9 cellular contexts compared by ENCODE assay signal in the genomic region with DNA sequence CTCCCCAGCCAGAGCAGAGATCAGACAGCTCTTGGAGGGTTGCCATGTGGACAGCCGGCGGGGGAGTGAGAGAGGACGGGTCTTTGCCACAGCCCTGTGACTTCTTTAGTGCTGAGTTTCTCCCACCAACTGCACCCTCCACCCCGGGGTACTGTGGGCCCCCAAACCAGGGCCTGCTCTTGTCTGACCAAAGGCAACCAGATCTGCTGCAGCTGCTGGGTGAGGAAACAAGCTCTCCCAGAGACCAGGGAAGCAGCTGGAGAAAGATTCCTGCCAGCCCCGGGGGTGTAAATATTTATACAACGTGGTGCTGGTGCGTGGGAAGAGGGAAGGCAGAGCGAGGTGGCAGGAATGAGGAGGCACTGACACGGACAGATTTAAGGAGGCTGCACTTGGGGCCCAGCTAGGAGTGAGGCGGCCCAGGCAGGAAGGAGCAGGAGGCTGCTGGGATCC. TPM values are rescaled to one million over a fixed set of nuclear protein-coding genes. Genes with fewer than 3 reads are reported as not detected.
DNase-seq lines count a peak whose midpoint lies in the region; ATAC-seq and TF ChIP-seq lines count a peak whose summit lies in the region.
"Had no signal": no experiment of that assay in that cellular context is flagged by ENCODE, and none has a peak within 500 bp of the region (broad histone marks: within the 10 kb centered on the region; RNA-seq: fewer than 3 reads in every experiment).

No MANE protein-coding gene starts in this region.

- H3K4me3 ChIP-seq in stomach (no peak overlapping the region), mesendoderm (ENCODE audit: low read length) (no peak overlapping the region)

- H3K27me3 ChIP-seq in stomach (no peaks in the 10 kb centered on the region), foreskin keratinocyte (no peaks in the 10 kb centered on the region), mesendoderm (ENCODE audit: insufficient read depth, low read length, poor library complexity) (no peaks in the 10 kb centered on the region)

- no peak overlapping the region for H2AK5ac ChIP-seq in mesendoderm (ENCODE audit: low read length)

- H3K36me3 ChIP-seq in stomach (no peaks in the 10 kb centered on the region), mesendoderm (ENCODE audit: control insufficient read depth, insufficient read depth, low read length) (no peaks in the 10 kb centered on the region)

- H3K9ac ChIP-seq in mesendoderm (ENCODE audit: low read length): no peak overlapping the region

- H2BK15ac ChIP-seq in mesendoderm (replicated peaks; ENCODE audit: low read depth): no peak overlapping the region

- TF ChIP-seq CTCF in stomach (IDR thresholded peaks at IDR 0.05) (no peak), foreskin keratinocyte (conservative IDR thresholded peaks at IDR 0.05) (no peak)

- DNase-seq in Ammon's horn (ENCODE audit: low spot score) (peak; percentile 67), HT1080 (ENCODE audit: low read depth) (peak; percentile 29), astrocyte of the hippocampus (ENCODE audit: low read depth, low spot score) (peak; percentile 61), kidney glomerular epithelial cell (lab: John Stamatoyannopoulos, UW) (peak; percentile 54), stomach (peak; percentile 76), foreskin keratinocyte (no peak), mesendoderm (no peak)
- DNase-seq: activated naive CD8-positive, alpha-beta T cell treated with anti-CD3 and anti-CD28 coated beads, Interleukin-2, amount 10 ng/mL, durations not matched to agents 7 days and 5 days had no signal

- no peak overlapping the region for H3K4ac ChIP-seq in mesendoderm (ENCODE audit: low read depth, low read length)

- H4K8ac ChIP-seq in mesendoderm (ENCODE audit: low read depth, low read length): no peak overlapping the region

- no peak overlapping the region for H2BK5ac ChIP-seq in mesendoderm (ENCODE audit: low read length)

- no peak overlapping the region for H3K4me2 ChIP-seq in mesendoderm (ENCODE audit: low read length)

- ATAC-seq in GM21526 (IDR thresholded peaks at IDR 0.05; ENCODE audit: low FRiP score, unreplicated experiment): no peak
- no peak for ATAC-seq in foreskin keratinocyte

- peaks cover 0 to 8% (median 0%) of the 10 kb centered on the region in 4 donors for H3K9me3 ChIP-seq in stomach

- TF ChIP-seq POLR2A in stomach (IDR thresholded peaks at IDR 0.05): no peak

- H2BK120ac ChIP-seq in mesendoderm (ENCODE audit: low read depth, low read length): no peak overlapping the region

- H3K56ac ChIP-seq in mesendoderm (ENCODE audit: low read length): no peak overlapping the region

- H3K27ac ChIP-seq in stomach (peak overlapping the region; percentile 65 to 87 (median 83)), foreskin keratinocyte (no peak overlapping the region), mesendoderm (ENCODE audit: low read depth, low read length) (no peak overlapping the region)

- H3K4me1 ChIP-seq in stomach (peaks cover 25 to 54% (median 36%) of the 10 kb centered on the region in 4 donors), foreskin keratinocyte (no peaks in the 10 kb centered on the region), mesendoderm (ENCODE audit: control insufficient read depth, low read depth, low read length) (no peaks in the 10 kb centered on the region)

- no peak overlapping the region for H3K18ac ChIP-seq in mesendoderm (ENCODE audit: low read length)

- H3K79me2 ChIP-seq in mesendoderm (ENCODE audit: control insufficient read depth, insufficient read depth, low read length): no peaks in the 10 kb centered on the region

- no peaks in the 10 kb centered on the region for H3K79me1 ChIP-seq in mesendoderm (ENCODE audit: low read length)

- intact Hi-C loops in stomach (cut with DNase I; ENCODE audit: low total_unique reads): no loop called here

- no peak overlapping the region for H3K23ac ChIP-seq in mesendoderm (ENCODE audit: low read length)

- 4 to 22% (median 14%) methylated on average over 10 of the region's 10 CpGs for WGBS in stomach, 5 donors
- WGBS in mesendoderm (ENCODE audit: extremely low coverage, insufficient coverage, low lambda C conversion rate): no CpG with 5 or more reads among the region's 10 CpGs

- no peak for TF ChIP-seq EP300 in stomach (IDR thresholded peaks at IDR 0.05)

- H4K5ac ChIP-seq in mesendoderm (ENCODE audit: low read length): no peak overlapping the region

RNA-seq across cellular contexts. Expression of gene ZFP36L1, which starts 14.3 kb away (rescaled TPM):
- total RNA-seq in HT1080 (2014; rRNA removed; shearing (Covaris generic)): 53.0 and 70.7 TPM in 2 replicates
- 142 and 183 TPM in 2 replicates for polyA plus RNA-seq in HT1080 (2015; cell fraction: cytosol; rRNA removed)
- 252 and 370 TPM in 2 replicates for polyA plus RNA-seq in HT1080 (2015; cell fraction: nucleus; rRNA removed)
- total RNA-seq in stomach (100 to 1,000 TPM in 4 of 5 donors, 10 to 100 TPM in 1; 44.4 to 655 (median 255) TPM), foreskin keratinocyte (169 and 246 TPM in 2 replicates)
- polyA plus RNA-seq in stomach (10 to 100 TPM; 64.0 to 80.1 (median 70.4) TPM), foreskin keratinocyte (108 and 116 TPM in 2 replicates)
- 81.7 TPM for polyA plus RNA-seq in mesendoderm (2013, experiment 1 of 2)
- 85.1 TPM for polyA plus RNA-seq in mesendoderm (2013, experiment 2 of 2)

Comparison
In these comparisons a context has a peak if more than half of its experiments do, and no peak if none do; other contexts are left out.
1. DNase-seq: peak in Ammon's horn (single experiment), HT1080 (single experiment), astrocyte of the hippocampus (single experiment), kidney glomerular epithelial cell (single experiment) and stomach (single experiment); none in foreskin keratinocyte (0 of 2) and mesendoderm (single experiment).
2. H3K27ac ChIP-seq: peak in stomach (5 of 5); none in foreskin keratinocyte (single experiment) and mesendoderm (single experiment).